ENCODE assay signal across 18 cellular contexts in genomic region chr20:51237790-51238189, GRCh38.
"Had no signal": no experiment of that assay in that cellular context is flagged by ENCODE, and none has a peak within 500 bp of the region (broad histone marks: within the 10 kb centered on the region; RNA-seq: fewer than 3 reads in every experiment).

No MANE protein-coding gene starts in this region.

- DNase-seq: activated CD4-positive, alpha-beta T cell treated with anti-CD3 and anti-CD28 coated beads for 4 hours; activated naive CD4-positive, alpha-beta T cell; activated naive CD8-positive, alpha-beta T cell treated with anti-CD3 and anti-CD28 coated beads, Interleukin-2, amount 50 U/mL, for 24 hours; dermis blood vessel endothelial cell; kidney; stimulated activated CD4-positive, alpha-beta T cell treated with anti-CD3 and anti-CD28 coated beads, Interleukin-15, amount 100 ng/mL, for 24 hours; stimulated activated CD4-positive, alpha-beta T cell treated with anti-CD3 and anti-CD28 coated beads, Interleukin-4, amount 100 ng/mL, for 24 hours; stimulated activated naive CD4-positive, alpha-beta T cell; T-helper 17 cell had no signal

- H3K4me2 ChIP-seq: hepatocyte had no signal

- H2AFZ ChIP-seq: hepatocyte, parathyroid adenoma had no signal

- H3K9ac ChIP-seq: parathyroid adenoma had no signal

- H3K4me3 Mint-ChIP-seq: activated naive CD8-positive, alpha-beta T cell treated with anti-CD3 and anti-CD28 coated beads, Interleukin-2, amount 50 U/mL, for 24 hours; activated T-helper 1 cell treated with anti-CD3 and anti-CD28 coated beads, Interleukin-12 subunit alpha, Interleukin-12 subunit beta, Interleukin-2, Interleukin-4 antibody, amounts not matched to agents 30 ng/mL and 10 ng/mL and 1 ng/mL, durations not matched to agents 14 hours and 24 hours and 36 hours; T-helper 17 cell had no signal

- H3K4me3 ChIP-seq: ascending aorta, breast epithelium, gastrocnemius medialis, hepatocyte, tibial nerve, vagina had no signal

- H3K79me2 ChIP-seq: hepatocyte, parathyroid adenoma had no signal

- H3K4me1 Mint-ChIP-seq: activated naive CD8-positive, alpha-beta T cell treated with anti-CD3 and anti-CD28 coated beads, Interleukin-2, amount 50 U/mL, for 24 hours had no signal

- ATAC-seq: activated naive CD8-positive, alpha-beta T cell treated with anti-CD3 and anti-CD28 coated beads, Interleukin-2, amount 50 U/mL, for 24 hours; gastrocnemius medialis; T-helper 17 cell had no signal

- H3K9me3 ChIP-seq: gastrocnemius medialis, vagina had no signal

- H3K27ac ChIP-seq: ascending aorta, breast epithelium, epithelial cell of prostate, gastrocnemius medialis, hepatocyte, parathyroid adenoma, tibial nerve, vagina had no signal

- H3K27me3 ChIP-seq: ascending aorta, hepatocyte, tibial nerve, vagina had no signal

- H3K36me3 ChIP-seq: ascending aorta, breast epithelium, gastrocnemius medialis, tibial nerve, vagina had no signal

- H3K27ac Mint-ChIP-seq: activated naive CD8-positive, alpha-beta T cell treated with anti-CD3 and anti-CD28 coated beads, Interleukin-2, amount 50 U/mL, for 24 hours; activated T-helper 1 cell treated with anti-CD3 and anti-CD28 coated beads, Interleukin-12 subunit alpha, Interleukin-12 subunit beta, Interleukin-2, Interleukin-4 antibody, amounts not matched to agents 30 ng/mL and 10 ng/mL and 1 ng/mL, durations not matched to agents 14 hours and 24 hours and 36 hours; T-helper 17 cell had no signal

- H3K4me1 ChIP-seq: ascending aorta, breast epithelium, gastrocnemius medialis, parathyroid adenoma, tibial nerve, vagina had no signal
